ENCODE assay signal across 1 cellular context in the genomic region with DNA sequence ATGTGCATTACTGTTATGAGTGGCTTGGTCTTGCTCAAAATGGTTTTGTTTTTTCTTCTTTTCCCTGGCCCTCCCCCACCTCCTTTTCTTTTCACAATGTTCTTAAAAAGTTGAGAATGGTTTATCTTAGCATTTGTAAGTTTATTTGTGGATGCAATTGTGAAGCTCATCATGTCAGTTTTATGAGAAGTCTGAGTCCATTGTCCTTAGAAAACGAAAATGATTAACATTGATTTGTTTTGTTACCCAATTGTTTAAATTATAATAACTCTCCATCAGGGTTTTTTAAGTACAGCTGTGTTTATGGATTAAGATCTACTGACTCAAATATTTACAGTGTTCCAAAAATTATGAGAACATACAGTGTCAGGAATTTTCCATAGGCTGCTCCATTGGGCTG.
TF ChIP-seq lines count a peak whose summit lies in the region.

No MANE protein-coding gene starts in this region.

TF ChIP-seq in SK-N-SH, 30 proteins besides CTCF, POLR2A, EP300 and RAD21 (continued from another document):
- TF ChIP-seq, protein P1, sequence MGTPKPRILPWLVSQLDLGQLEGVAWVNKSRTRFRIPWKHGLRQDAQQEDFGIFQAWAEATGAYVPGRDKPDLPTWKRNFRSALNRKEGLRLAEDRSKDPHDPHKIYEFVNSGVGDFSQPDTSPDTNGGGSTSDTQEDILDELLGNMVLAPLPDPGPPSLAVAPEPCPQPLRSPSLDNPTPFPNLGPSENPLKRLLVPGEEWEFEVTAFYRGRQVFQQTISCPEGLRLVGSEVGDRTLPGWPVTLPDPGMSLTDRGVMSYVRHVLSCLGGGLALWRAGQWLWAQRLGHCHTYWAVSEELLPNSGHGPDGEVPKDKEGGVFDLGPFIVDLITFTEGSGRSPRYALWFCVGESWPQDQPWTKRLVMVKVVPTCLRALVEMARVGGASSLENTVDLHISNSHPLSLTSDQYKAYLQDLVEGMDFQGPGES (IDR thresholded peaks at IDR 0.05; ENCODE audit: low read depth, low read length): no peak
- TF ChIP-seq ELF1 (IDR thresholded peaks at IDR 0.05) (no peak), RCOR1 (IDR thresholded peaks at IDR 0.05; ENCODE audit: low read length) (no peak), RFX5 (IDR thresholded peaks at IDR 0.05; ENCODE audit: low read length) (no peak), FOXJ3 (CRISPR knock-in tag; IDR thresholded peaks at IDR 0.05) (no peak), YY1 (IDR thresholded peaks at IDR 0.05; ENCODE audit: low read depth) (no peak), MEF2A (IDR thresholded peaks at IDR 0.05; ENCODE audit: borderline replicate concordance, low read depth) (no peak), GATA2 (CRISPR knock-in tag; IDR thresholded peaks at IDR 0.05) (no peak), SIN3A (IDR thresholded peaks at IDR 0.05; ENCODE audit: borderline replicate concordance, low read depth, low read length) (no peak)
- TF ChIP-seq, protein P2, sequence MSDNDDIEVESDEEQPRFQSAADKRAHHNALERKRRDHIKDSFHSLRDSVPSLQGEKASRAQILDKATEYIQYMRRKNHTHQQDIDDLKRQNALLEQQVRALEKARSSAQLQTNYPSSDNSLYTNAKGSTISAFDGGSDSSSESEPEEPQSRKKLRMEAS (IDR thresholded peaks at IDR 0.05; ENCODE audit: low read depth): no peak
